In genomic region chr16:89453662-89454321, GRCh38 we compare ENCODE assay signal across 9 cellular contexts. TPM values are rescaled to one million over a fixed set of nuclear protein-coding genes. Genes with fewer than 3 reads are reported as not detected.
DNase-seq lines count a peak whose midpoint lies in the region; ATAC-seq, FAIRE-seq and TF ChIP-seq lines count a peak whose summit lies in the region.
"Had no signal": no experiment of that assay in that cellular context is flagged by ENCODE, and none has a peak within 500 bp of the region (broad histone marks: within the 10 kb centered on the region; RNA-seq: fewer than 3 reads in every experiment).

No MANE protein-coding gene starts in this region.

- peak; percentile 62 to 67 for DNase-seq in T47D (ENCODE audit: low read depth in 1 of 2, low spot score in 1 of 2)
- no peak for DNase-seq in mesothelial cell of epicardium (ENCODE audit: low spot score in 2 of 2, unreplicated experiment in 2 of 2)
- DNase-seq in GM19239 (ENCODE audit: insufficient read length, low spot score), result no peak
- no peak for DNase-seq in iPS-NIHi7 (ENCODE audit: extremely low spot score)
- DNase-seq in NCI-H2107 treated with DMSO at 0.1 percent for 48 hours (lab: John Stamatoyannopoulos, UW; ENCODE audit: unreplicated experiment), result no peak

- no peak for TF ChIP-seq CTCF in mesothelial cell of epicardium (IDR thresholded peaks at IDR 0.05; ENCODE audit: unreplicated experiment)

- H4K20me1 ChIP-seq in BLaER1, result peaks cover 100% of the 10 kb centered on the region

- H3K36me3 ChIP-seq in BLaER1 (peaks cover 39% of the 10 kb centered on the region), KOPT-K1 (ENCODE audit: insufficient read depth, low read length) (no peaks in the 10 kb centered on the region)
- H3K36me3 ChIP-seq: thoracic aorta had no signal

- peaks cover 3% of the 10 kb centered on the region for H3K9me3 Mint-ChIP-seq in mesothelial cell of epicardium

- no peak overlapping the region for H3K4me3 Mint-ChIP-seq in mesothelial cell of epicardium

- H3K9me3 ChIP-seq in BLaER1 (peaks cover 9% of the 10 kb centered on the region; the same call in 1 of the 2 replicates), KOPT-K1 (ENCODE audit: insufficient read depth, low read length, poor library complexity, severe bottlenecking) (no peaks in the 10 kb centered on the region)
- H3K9me3 ChIP-seq: thoracic aorta had no signal

- H3K36me3 Mint-ChIP-seq in mesothelial cell of epicardium, result peaks cover 18% of the 10 kb centered on the region

- no peak for ATAC-seq in GM21390 (IDR thresholded peaks at IDR 0.05; ENCODE audit: unreplicated experiment)

- peak overlapping the region; percentile 86 for H3K27ac Mint-ChIP-seq in mesothelial cell of epicardium

- H3K27ac ChIP-seq in BLaER1 (no peak overlapping the region), KOPT-K1 (ENCODE audit: low read depth, low read length, poor library complexity, severe bottlenecking) (peak overlapping the region; percentile 8)
- H3K27ac ChIP-seq: thoracic aorta had no signal

- H3K27me3 Mint-ChIP-seq in mesothelial cell of epicardium (ENCODE audit: low read depth), result no peaks in the 10 kb centered on the region

- H3K4me1 Mint-ChIP-seq in mesothelial cell of epicardium, result peaks cover 11% of the 10 kb centered on the region

- no peak for FAIRE-seq in GM19239 (lab: Jason Lieb, UNC)

- no peak overlapping the region for H3K4me3 ChIP-seq in BLaER1
- H3K4me3 ChIP-seq: thoracic aorta had no signal

- peak overlapping the region; percentile 12; the same call in 1 of the 2 replicates for H3K9ac ChIP-seq in BLaER1

- H3K27me3 ChIP-seq in BLaER1, result no peaks in the 10 kb centered on the region

- H3K4me2 ChIP-seq in BLaER1, result peak overlapping the region; percentile 74

- H3K4me1 ChIP-seq in BLaER1, result peaks cover 84% of the 10 kb centered on the region

- in situ Hi-C loops in T47D (cut with HindIII; ENCODE audit: low pct_unique_long_range_greater_than_20kb, low sequenced_read_pairs), result no loop called here

RNA-seq across cellular contexts. Expression of gene ANKRD11, which starts 36.6 kb away (rescaled TPM):
- 230 to 247 TPM (median 233 TPM) in 3 replicates for total RNA-seq in mesothelial cell of epicardium

RNA-seq across cellular contexts. Expression of gene SPG7, which starts 54.4 kb away (rescaled TPM):
- 186 to 199 TPM (median 187 TPM) in 3 replicates for total RNA-seq in mesothelial cell of epicardium

Comparison
In these comparisons a context has a peak if more than half of its experiments do, and no peak if none do; other contexts are left out.
1. DNase-seq: peak in T47D (2 of 2); none in mesothelial cell of epicardium (0 of 2), GM19239 (single experiment), iPS-NIHi7 (single experiment) and NCI-H2107 treated with DMSO at 0.1 percent for 48 hours (single experiment).